In genomic region chr1:58546520-58547308, GRCh38 we compare ENCODE assay signal across 1 cellular context.
A peak's percentile ranks its signal among the peaks of the same experiment; 100 is the strongest.
TF ChIP-seq lines count a peak whose summit lies in the region.

Gene OMA1, minus strand, starts transcription at chr1:58546726. Its CDS starts 7,432 bp downstream, at chr1:58539294.

TF ChIP-seq in HepG2, 621 proteins besides CTCF, POLR2A, EP300 and RAD21 (continued from another document and continues in another):
- no peak for TF ChIP-seq REST (IDR thresholded peaks at IDR 0.05; ENCODE audit: borderline replicate concordance in 1 of 2, low read depth in 1 of 2, low read length in 2 of 2)
- peak; percentile 68 for TF ChIP-seq KLF12 (CRISPR knock-in tag; IDR thresholded peaks at IDR 0.05; ENCODE audit: borderline replicate concordance)
- TF ChIP-seq, protein P1, sequence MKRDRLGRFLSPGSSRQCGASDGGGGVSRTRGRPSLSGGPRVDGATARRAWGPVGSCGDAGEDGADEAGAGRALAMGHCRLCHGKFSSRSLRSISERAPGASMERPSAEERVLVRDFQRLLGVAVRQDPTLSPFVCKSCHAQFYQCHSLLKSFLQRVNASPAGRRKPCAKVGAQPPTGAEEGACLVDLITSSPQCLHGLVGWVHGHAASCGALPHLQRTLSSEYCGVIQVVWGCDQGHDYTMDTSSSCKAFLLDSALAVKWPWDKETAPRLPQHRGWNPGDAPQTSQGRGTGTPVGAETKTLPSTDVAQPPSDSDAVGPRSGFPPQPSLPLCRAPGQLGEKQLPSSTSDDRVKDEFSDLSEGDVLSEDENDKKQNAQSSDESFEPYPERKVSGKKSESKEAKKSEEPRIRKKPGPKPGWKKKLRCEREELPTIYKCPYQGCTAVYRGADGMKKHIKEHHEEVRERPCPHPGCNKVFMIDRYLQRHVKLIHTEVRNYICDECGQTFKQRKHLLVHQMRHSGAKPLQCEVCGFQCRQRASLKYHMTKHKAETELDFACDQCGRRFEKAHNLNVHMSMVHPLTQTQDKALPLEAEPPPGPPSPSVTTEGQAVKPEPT (CRISPR knock-in tag; IDR thresholded peaks at IDR 0.05; ENCODE audit: low read depth): no peak
- no peak for TF ChIP-seq JUND (CRISPR knock-in tag; IDR thresholded peaks at IDR 0.05)
- peak; percentile 85 for TF ChIP-seq FOXK1 (CRISPR knock-in tag; IDR thresholded peaks at IDR 0.05; ENCODE audit: borderline replicate concordance, low read depth)
- TF ChIP-seq, protein P2, sequence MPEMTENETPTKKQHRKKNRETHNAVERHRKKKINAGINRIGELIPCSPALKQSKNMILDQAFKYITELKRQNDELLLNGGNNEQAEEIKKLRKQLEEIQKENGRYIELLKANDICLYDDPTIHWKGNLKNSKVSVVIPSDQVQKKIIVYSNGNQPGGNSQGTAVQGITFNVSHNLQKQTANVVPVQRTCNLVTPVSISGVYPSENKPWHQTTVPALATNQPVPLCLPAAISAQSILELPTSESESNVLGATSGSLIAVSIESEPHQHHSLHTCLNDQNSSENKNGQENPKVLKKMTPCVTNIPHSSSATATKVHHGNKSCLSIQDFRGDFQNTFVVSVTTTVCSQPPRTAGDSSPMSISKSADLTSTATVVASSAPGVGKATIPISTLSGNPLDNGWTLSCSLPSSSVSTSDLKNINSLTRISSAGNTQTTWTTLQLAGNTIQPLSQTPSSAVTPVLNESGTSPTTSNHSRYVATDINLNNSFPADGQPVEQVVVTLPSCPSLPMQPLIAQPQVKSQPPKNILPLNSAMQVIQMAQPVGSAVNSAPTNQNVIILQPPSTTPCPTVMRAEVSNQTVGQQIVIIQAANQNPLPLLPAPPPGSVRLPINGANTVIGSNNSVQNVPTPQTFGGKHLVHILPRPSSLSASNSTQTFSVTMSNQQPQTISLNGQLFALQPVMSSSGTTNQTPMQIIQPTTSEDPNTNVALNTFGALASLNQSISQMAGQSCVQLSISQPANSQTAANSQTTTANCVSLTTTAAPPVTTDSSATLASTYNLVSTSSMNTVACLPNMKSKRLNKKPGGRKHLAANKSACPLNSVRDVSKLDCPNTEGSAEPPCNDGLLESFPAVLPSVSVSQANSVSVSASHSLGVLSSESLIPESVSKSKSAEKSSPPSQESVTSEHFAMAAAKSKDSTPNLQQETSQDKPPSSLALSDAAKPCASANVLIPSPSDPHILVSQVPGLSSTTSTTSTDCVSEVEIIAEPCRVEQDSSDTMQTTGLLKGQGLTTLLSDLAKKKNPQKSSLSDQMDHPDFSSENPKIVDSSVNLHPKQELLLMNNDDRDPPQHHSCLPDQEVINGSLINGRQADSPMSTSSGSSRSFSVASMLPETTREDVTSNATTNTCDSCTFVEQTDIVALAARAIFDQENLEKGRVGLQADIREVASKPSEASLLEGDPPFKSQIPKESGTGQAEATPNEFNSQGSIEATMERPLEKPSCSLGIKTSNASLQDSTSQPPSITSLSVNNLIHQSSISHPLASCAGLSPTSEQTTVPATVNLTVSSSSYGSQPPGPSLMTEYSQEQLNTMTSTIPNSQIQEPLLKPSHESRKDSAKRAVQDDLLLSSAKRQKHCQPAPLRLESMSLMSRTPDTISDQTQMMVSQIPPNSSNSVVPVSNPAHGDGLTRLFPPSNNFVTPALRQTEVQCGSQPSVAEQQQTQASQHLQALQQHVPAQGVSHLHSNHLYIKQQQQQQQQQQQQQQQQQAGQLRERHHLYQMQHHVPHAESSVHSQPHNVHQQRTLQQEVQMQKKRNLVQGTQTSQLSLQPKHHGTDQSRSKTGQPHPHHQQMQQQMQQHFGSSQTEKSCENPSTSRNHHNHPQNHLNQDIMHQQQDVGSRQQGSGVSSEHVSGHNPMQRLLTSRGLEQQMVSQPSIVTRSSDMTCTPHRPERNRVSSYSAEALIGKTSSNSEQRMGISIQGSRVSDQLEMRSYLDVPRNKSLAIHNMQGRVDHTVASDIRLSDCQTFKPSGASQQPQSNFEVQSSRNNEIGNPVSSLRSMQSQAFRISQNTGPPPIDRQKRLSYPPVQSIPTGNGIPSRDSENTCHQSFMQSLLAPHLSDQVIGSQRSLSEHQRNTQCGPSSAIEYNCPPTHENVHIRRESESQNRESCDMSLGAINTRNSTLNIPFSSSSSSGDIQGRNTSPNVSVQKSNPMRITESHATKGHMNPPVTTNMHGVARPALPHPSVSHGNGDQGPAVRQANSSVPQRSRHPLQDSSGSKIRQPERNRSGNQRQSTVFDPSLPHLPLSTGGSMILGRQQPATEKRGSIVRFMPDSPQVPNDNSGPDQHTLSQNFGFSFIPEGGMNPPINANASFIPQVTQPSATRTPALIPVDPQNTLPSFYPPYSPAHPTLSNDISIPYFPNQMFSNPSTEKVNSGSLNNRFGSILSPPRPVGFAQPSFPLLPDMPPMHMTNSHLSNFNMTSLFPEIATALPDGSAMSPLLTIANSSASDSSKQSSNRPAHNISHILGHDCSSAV (CRISPR knock-in tag; IDR thresholded peaks at IDR 0.05; ENCODE audit: borderline replicate concordance): no peak
- peak; percentile 47; the same call in 1 of the 2 replicates for TF ChIP-seq PBX3 (CRISPR knock-in tag; IDR thresholded peaks at IDR 0.05; ENCODE audit: borderline replicate concordance)
- TF ChIP-seq ZFX (CRISPR knock-in tag; IDR thresholded peaks at IDR 0.05; ENCODE audit: low read depth): peak; percentile 24; the same call in 1 of the 2 replicates
- TF ChIP-seq RFXAP (CRISPR knock-in tag; IDR thresholded peaks at IDR 0.05; ENCODE audit: borderline replicate concordance): no peak
- peak; percentile 75 for TF ChIP-seq KAT8 (CRISPR knock-in tag; IDR thresholded peaks at IDR 0.05)
- no peak for TF ChIP-seq SP1 (IDR thresholded peaks at IDR 0.05)
- peak; percentile 67 for TF ChIP-seq SP1 (CRISPR knock-in tag; IDR thresholded peaks at IDR 0.05)
- no peak for TF ChIP-seq ZMYM3 (CRISPR knock-in tag; IDR thresholded peaks at IDR 0.05)
- no peak; the same call in none of the 2 replicates for TF ChIP-seq ZNF777 (CRISPR knock-in tag; IDR thresholded peaks at IDR 0.05)
- TF ChIP-seq, protein P3, sequence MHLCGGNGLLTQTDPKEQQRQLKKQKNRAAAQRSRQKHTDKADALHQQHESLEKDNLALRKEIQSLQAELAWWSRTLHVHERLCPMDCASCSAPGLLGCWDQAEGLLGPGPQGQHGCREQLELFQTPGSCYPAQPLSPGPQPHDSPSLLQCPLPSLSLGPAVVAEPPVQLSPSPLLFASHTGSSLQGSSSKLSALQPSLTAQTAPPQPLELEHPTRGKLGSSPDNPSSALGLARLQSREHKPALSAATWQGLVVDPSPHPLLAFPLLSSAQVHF (CRISPR knock-in tag; IDR thresholded peaks at IDR 0.05): no peak
- TF ChIP-seq KLF15 (CRISPR knock-in tag; IDR thresholded peaks at IDR 0.05; ENCODE audit: borderline replicate concordance): no peak
- TF ChIP-seq MZF1 (CRISPR knock-in tag; IDR thresholded peaks at IDR 0.05; ENCODE audit: borderline replicate concordance): no peak
- TF ChIP-seq NAIF1 (CRISPR knock-in tag; IDR thresholded peaks at IDR 0.05; ENCODE audit: borderline replicate concordance): no peak
- no peak; the same call in none of the 2 replicates for TF ChIP-seq PATZ1 (CRISPR knock-in tag; IDR thresholded peaks at IDR 0.05)
- TF ChIP-seq TFE3 (CRISPR knock-in tag; IDR thresholded peaks at IDR 0.05): no peak
- TF ChIP-seq ZNF224 (CRISPR knock-in tag; IDR thresholded peaks at IDR 0.05): no peak
- TF ChIP-seq ZNF839 (CRISPR knock-in tag; IDR thresholded peaks at IDR 0.05; ENCODE audit: borderline replicate concordance): no peak
- no peak for TF ChIP-seq TRIM22 (IDR thresholded peaks at IDR 0.05)
- 0 out of 2 replicates have a peak, but pooled peaks have one; percentile 71 for TF ChIP-seq ZFP90 (CRISPR knock-in tag; IDR thresholded peaks at IDR 0.05; ENCODE audit: borderline replicate concordance)
- TF ChIP-seq ELK4 (CRISPR knock-in tag; IDR thresholded peaks at IDR 0.05; ENCODE audit: borderline replicate concordance): no peak
- no peak; the same call in 1 of the 2 replicates for TF ChIP-seq ZSCAN5A (CRISPR knock-in tag; IDR thresholded peaks at IDR 0.05; ENCODE audit: borderline replicate concordance)
- TF ChIP-seq ZSCAN21 (CRISPR knock-in tag; IDR thresholded peaks at IDR 0.05; ENCODE audit: borderline replicate concordance): peak; percentile 59; the same call in 1 of the 2 replicates
- TF ChIP-seq SNRNP70 (IDR thresholded peaks at IDR 0.05; ENCODE audit: low read depth, low read length): no peak
- TF ChIP-seq MAFK (conservative IDR thresholded peaks at IDR 0.05 in 1 of 2, IDR thresholded peaks at IDR 0.05 in 1 of 2; ENCODE audit: low read length in 2 of 2): no peak
